Comparison of ENCODE assay signal across 1 cellular context in the genomic region with DNA sequence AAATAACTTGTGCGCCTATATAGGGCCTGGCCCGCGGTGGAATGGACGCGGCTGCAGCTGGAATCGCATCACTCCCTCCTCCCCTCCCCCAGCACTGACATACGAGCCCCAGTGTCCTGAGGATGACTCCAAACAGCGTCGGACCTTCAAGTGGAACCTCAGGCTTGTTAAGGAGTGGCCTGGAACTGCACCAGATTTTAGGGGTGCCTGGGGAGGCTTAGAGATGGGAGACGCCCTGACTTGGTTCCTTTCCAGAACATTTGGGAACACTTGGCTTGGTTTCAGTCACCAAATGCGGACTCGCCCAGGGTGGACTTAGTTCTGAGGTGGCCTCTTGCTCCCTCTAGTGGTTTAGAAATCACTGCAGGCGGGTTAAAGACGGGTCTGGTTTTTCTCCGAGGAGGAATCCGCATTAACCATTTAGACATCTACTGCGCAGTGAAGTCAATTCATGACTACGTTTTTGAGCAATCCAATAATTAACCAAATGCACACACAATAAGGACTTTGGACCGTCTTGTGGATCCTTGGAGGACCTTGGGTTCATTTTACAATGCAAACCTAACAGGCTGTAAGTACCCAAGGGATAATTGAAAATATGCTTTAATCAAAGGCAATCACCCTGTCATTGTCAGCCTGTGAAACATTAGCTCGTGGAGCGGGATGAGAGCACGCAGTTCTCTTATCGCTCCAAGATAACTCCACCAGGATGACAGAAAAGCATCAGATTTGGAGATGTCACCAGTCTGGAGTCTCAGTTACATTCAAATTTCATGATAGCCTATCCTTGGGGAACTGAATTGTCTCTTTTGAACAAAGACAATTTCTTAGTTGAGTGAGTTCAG.
TF ChIP-seq lines count a peak whose summit lies in the region.

No MANE protein-coding gene starts in this region.

TF ChIP-seq in HEK293, 187 proteins besides CTCF, POLR2A, EP300 and RAD21 (continued from another document):
- TF ChIP-seq ZBTB20 (tag by site-specific recombination; IDR thresholded peaks at IDR 0.05) = no peak
- TF ChIP-seq, protein P1, sequence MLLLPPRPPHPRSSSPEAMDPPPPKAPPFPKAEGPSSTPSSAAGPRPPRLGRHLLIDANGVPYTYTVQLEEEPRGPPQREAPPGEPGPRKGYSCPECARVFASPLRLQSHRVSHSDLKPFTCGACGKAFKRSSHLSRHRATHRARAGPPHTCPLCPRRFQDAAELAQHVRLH (tag by site-specific recombination; IDR thresholded peaks at IDR 0.05) = no peak
- TF ChIP-seq ZXDB (tag by site-specific recombination; IDR thresholded peaks at IDR 0.05) = 0 out of 2 replicates have a peak, but pooled peaks have one; percentile 32
- no peak for TF ChIP-seq MYNN (tag by site-specific recombination; IDR thresholded peaks at IDR 0.05; ENCODE audit: borderline replicate concordance)
- peak; percentile 42; the same call in 1 of the 2 replicates for TF ChIP-seq ZNF660 (tag by site-specific recombination; IDR thresholded peaks at IDR 0.05)
- TF ChIP-seq, protein P2, sequence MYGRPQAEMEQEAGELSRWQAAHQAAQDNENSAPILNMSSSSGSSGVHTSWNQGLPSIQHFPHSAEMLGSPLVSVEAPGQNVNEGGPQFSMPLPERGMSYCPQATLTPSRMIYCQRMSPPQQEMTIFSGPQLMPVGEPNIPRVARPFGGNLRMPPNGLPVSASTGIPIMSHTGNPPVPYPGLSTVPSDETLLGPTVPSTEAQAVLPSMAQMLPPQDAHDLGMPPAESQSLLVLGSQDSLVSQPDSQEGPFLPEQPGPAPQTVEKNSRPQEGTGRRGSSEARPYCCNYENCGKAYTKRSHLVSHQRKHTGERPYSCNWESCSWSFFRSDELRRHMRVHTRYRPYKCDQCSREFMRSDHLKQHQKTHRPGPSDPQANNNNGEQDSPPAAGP (tag by site-specific recombination; IDR thresholded peaks at IDR 0.05) = peak; percentile 25; the same call in 1 of the 2 replicates
- 0 out of 2 replicates have a peak, but pooled peaks have one; percentile 18 for TF ChIP-seq ZSCAN30 (tag by site-specific recombination; IDR thresholded peaks at IDR 0.05)
- no peak for TF ChIP-seq ZFP37 (tag by site-specific recombination; IDR thresholded peaks at IDR 0.05)
- TF ChIP-seq IKZF3 (tag by site-specific recombination; IDR thresholded peaks at IDR 0.05) = peak; percentile 75
- TF ChIP-seq ZNF2 (tag by site-specific recombination; IDR thresholded peaks at IDR 0.05) = peak; percentile 79
- TF ChIP-seq ZNF561 (tag by site-specific recombination; IDR thresholded peaks at IDR 0.05; ENCODE audit: borderline replicate concordance) = peak; percentile 62; the same call in 1 of the 2 replicates
TF ChIP-seq in HEK293: peak in this region for 20.
